ENCODE assay signal across 8 cellular contexts in the genomic region with DNA sequence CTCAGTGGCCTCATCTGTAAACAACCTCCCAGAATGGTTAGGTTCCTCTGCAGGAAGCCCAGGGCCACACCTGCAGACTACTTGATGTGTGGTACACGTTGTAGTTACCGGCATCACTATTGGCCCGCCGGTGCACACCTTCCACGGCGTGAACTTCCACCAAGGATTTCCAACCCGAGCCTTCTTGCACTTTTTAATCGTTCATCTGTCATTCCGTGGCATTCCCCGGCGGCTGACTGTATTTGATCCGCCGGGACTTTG. TPM values are rescaled to one million over a fixed set of nuclear protein-coding genes. Genes with fewer than 3 reads are reported as not detected.
A peak's percentile ranks its signal among the peaks of the same experiment; 100 is the strongest.
DNase-seq lines count a peak whose midpoint lies in the region; ATAC-seq and TF ChIP-seq lines count a peak whose summit lies in the region.

No MANE protein-coding gene starts in this region.

- peak overlapping the region; percentile 61 for H3K4me3 ChIP-seq in Caco-2 (ENCODE audit: low read depth, low read length)
- peak overlapping the region; percentile 45 for H3K4me3 ChIP-seq in fibroblast of pulmonary artery (replicated peaks; ENCODE audit: low read depth, low read length)

- H3K27me3 ChIP-seq in Caco-2 (replicated peaks; ENCODE audit: control insufficient read depth, insufficient read depth, low read length): no peaks in the 10 kb centered on the region

- peak overlapping the region; percentile 85 for H3K4me3 Mint-ChIP-seq in Caco-2 (ENCODE audit: unreplicated experiment)
- peak overlapping the region; percentile 80 for H3K4me3 Mint-ChIP-seq in activated CD4-positive, alpha-beta T cell treated with anti-CD3 and anti-CD28 coated beads, Interleukin-2, amount 10 ng/mL, durations not matched to agents 7 days and 5 days

- ATAC-seq in HG02885 (IDR thresholded peaks at IDR 0.05; ENCODE audit: poor library complexity, unreplicated experiment) (peak; percentile 13), HG02840 (IDR thresholded peaks at IDR 0.05; ENCODE audit: low FRiP score, unreplicated experiment) (no peak)

- peak overlapping the region; percentile 59 for H3K27ac Mint-ChIP-seq in Caco-2 (ENCODE audit: unreplicated experiment)
- peak overlapping the region; percentile 95 for H3K27ac Mint-ChIP-seq in activated CD4-positive, alpha-beta T cell treated with anti-CD3 and anti-CD28 coated beads, Interleukin-2, amount 10 ng/mL, durations not matched to agents 7 days and 5 days

- BruUV-seq in Caco-2 (replicated peaks; lab: Mats Ljungman, UMichigan): no TSS peak

- intact Hi-C loops in Caco-2 (cut with micrococcal nuclease; ENCODE audit: unreplicated experiment): loop anchor here (1.0 kb wide), 2 partner anchors 10 to 26 kb away; no protein-coding TSS in a partner anchor

- 0 out of 2 replicates have a peak, but pooled peaks cover 4% of the 10 kb centered on the region for H3K4me1 ChIP-seq in Caco-2

- DNase-seq in Caco-2 (peak; percentile 58 to 69), fibroblast of pulmonary artery (ENCODE audit: low read depth) (no peak), renal cortical epithelial cell (ENCODE audit: low read depth) (peak; percentile 30), T1000 (lab: John Stamatoyannopoulos, UW) (no peak), NCI-H2081 treated with DMSO at 0.1 percent for 48 hours (lab: John Stamatoyannopoulos, UW) (no peak)
- peak; percentile 43 for DNase-seq in activated CD4-positive, alpha-beta T cell treated with anti-CD3 and anti-CD28 coated beads, Interleukin-2, amount 10 ng/mL, durations not matched to agents 7 days and 5 days

- peaks cover 45% of the 10 kb centered on the region for H3K36me3 Mint-ChIP-seq in Caco-2 (ENCODE audit: insufficient read depth, unreplicated experiment)
- H3K36me3 Mint-ChIP-seq in activated CD4-positive, alpha-beta T cell treated with anti-CD3 and anti-CD28 coated beads, Interleukin-2, amount 10 ng/mL, durations not matched to agents 7 days and 5 days (ENCODE audit: low read depth): no peaks in the 10 kb centered on the region

- no peaks in the 10 kb centered on the region for H3K9me3 Mint-ChIP-seq in Caco-2 (ENCODE audit: unreplicated experiment)
- no peaks in the 10 kb centered on the region for H3K9me3 Mint-ChIP-seq in activated CD4-positive, alpha-beta T cell treated with anti-CD3 and anti-CD28 coated beads, Interleukin-2, amount 10 ng/mL, durations not matched to agents 7 days and 5 days

- H3K27me3 Mint-ChIP-seq in Caco-2 (ENCODE audit: insufficient read depth, unreplicated experiment): peaks cover 13% of the 10 kb centered on the region
- H3K27me3 Mint-ChIP-seq in activated CD4-positive, alpha-beta T cell treated with anti-CD3 and anti-CD28 coated beads, Interleukin-2, amount 10 ng/mL, durations not matched to agents 7 days and 5 days: peaks cover 5% of the 10 kb centered on the region

- H3K36me3 ChIP-seq in Caco-2 (ENCODE audit: control insufficient read depth, insufficient read depth, low read length): no peaks in the 10 kb centered on the region

- H3K9me3 ChIP-seq in Caco-2: no peaks in the 10 kb centered on the region

- peaks cover 33% of the 10 kb centered on the region for H3K4me1 Mint-ChIP-seq in Caco-2 (ENCODE audit: low read depth, unreplicated experiment)
- H3K4me1 Mint-ChIP-seq in activated CD4-positive, alpha-beta T cell treated with anti-CD3 and anti-CD28 coated beads, Interleukin-2, amount 10 ng/mL, durations not matched to agents 7 days and 5 days: peaks cover 57% of the 10 kb centered on the region

- CTCF ChIA-PET in Caco-2 (lab: Charles Lee): interaction anchor here (1.2 kb wide), 1 partner anchor 33 kb away, joined by 4 read pairs; no protein-coding TSS in a partner anchor
- CTCF ChIA-PET in activated CD4-positive, alpha-beta T cell treated with anti-CD3 and anti-CD28 coated beads, Interleukin-2, amount 10 ng/mL, durations not matched to agents 7 days and 5 days (lab: Charles Lee): interaction anchor here (1.0 to 2.2 kb wide), 4 partner anchors 10 to 33 kb away, joined by 3 to 11 read pairs (median 4); a partner anchor contains a TSS

- POLR2A ChIA-PET in Caco-2 (lab: Charles Lee): interaction anchor here (0.8 kb wide), 1 partner anchor 26 kb away, joined by 4 read pairs; no protein-coding TSS in a partner anchor
- POLR2A ChIA-PET in activated CD4-positive, alpha-beta T cell treated with anti-CD3 and anti-CD28 coated beads, Interleukin-2, amount 10 ng/mL, durations not matched to agents 7 days and 5 days (lab: Charles Lee): no interaction called here

- TF ChIP-seq CTCF in Caco-2 (IDR thresholded peaks at IDR 0.05; ENCODE audit: insufficient read depth in 1 of 2, low read depth in 1 of 2, low read length in 1 of 2, severe bottlenecking in 1 of 2, unreplicated experiment in 1 of 2) (no peak), fibroblast of pulmonary artery (IDR thresholded peaks at IDR 0.05; ENCODE audit: low read length, missing control alignments) (no peak)

RNA-seq across cellular contexts. Expression of a gene that starts 5.3 kb away (rescaled TPM):
- total RNA-seq in Caco-2 (2022): 23.6 and 28.7 TPM in 2 replicates
- total RNA-seq in activated CD4-positive, alpha-beta T cell treated with anti-CD3 and anti-CD28 coated beads, Interleukin-2, amount 10 ng/mL, durations not matched to agents 7 days and 5 days: 10 to 100 TPM; 34.7 to 36.9 TPM
- 12.8 and 13.7 TPM in 2 replicates for total RNA-seq in renal cortical epithelial cell

RNA-seq across cellular contexts. Expression of a gene that starts 12.7 kb away (rescaled TPM):
- total RNA-seq in Caco-2 (2022): 0.86 and 1.0 TPM in 2 replicates
- under 1 TPM; 0.29 to 0.84 TPM for total RNA-seq in activated CD4-positive, alpha-beta T cell treated with anti-CD3 and anti-CD28 coated beads, Interleukin-2, amount 10 ng/mL, durations not matched to agents 7 days and 5 days
- total RNA-seq in renal cortical epithelial cell: 2.8 and 12.7 TPM in 2 replicates

RNA-seq across cellular contexts. Expression of a gene that starts 26.0 kb away (rescaled TPM):
- 2,098 and 2,258 TPM in 2 replicates for total RNA-seq in Caco-2 (2022)
- 1,000 to 10,000 TPM; 1,823 to 2,207 TPM for total RNA-seq in activated CD4-positive, alpha-beta T cell treated with anti-CD3 and anti-CD28 coated beads, Interleukin-2, amount 10 ng/mL, durations not matched to agents 7 days and 5 days
- total RNA-seq in renal cortical epithelial cell: 2,704 and 4,405 TPM in 2 replicates

RNA-seq across cellular contexts. Expression of a gene that starts 43.2 kb away (rescaled TPM):
- total RNA-seq in Caco-2 (2022) (11.9 and 13.6 TPM in 2 replicates), renal cortical epithelial cell (1.9 and 13.6 TPM in 2 replicates)
- total RNA-seq in activated CD4-positive, alpha-beta T cell treated with anti-CD3 and anti-CD28 coated beads, Interleukin-2, amount 10 ng/mL, durations not matched to agents 7 days and 5 days: 10 to 100 TPM; 29.6 to 29.9 TPM

Comparison
In these comparisons a context has a peak if more than half of its experiments do, and no peak if none do; other contexts are left out.
1. DNase-seq: peak in Caco-2 (2 of 2), activated CD4-positive, alpha-beta T cell treated with anti-CD3 and anti-CD28 coated beads, Interleukin-2, amount 10 ng/mL, durations not matched to agents 7 days and 5 days (single experiment) and renal cortical epithelial cell (single experiment); none in fibroblast of pulmonary artery (single experiment), T1000 (single experiment) and NCI-H2081 treated with DMSO at 0.1 percent for 48 hours (single experiment).